15 cellular contexts compared by ENCODE assay signal in genomic region chr17:45155483-45155882, GRCh38. TPM values are rescaled to one million over a fixed set of nuclear protein-coding genes. Genes with fewer than 3 reads are reported as not detected.
DNase-seq lines count a peak whose midpoint lies in the region; ATAC-seq, FAIRE-seq and TF ChIP-seq lines count a peak whose summit lies in the region.
"Had no signal": no experiment of that assay in that cellular context is flagged by ENCODE, and none has a peak within 500 bp of the region (broad histone marks: within the 10 kb centered on the region; RNA-seq: fewer than 3 reads in every experiment).

No MANE protein-coding gene starts in this region.

- H3K4me1 Mint-ChIP-seq in mesothelial cell of epicardium: peaks cover 52% of the 10 kb centered on the region

- H3K4me2 ChIP-seq in HepG2 (ENCODE audit: low read depth, low read length): no peak overlapping the region

- peaks cover 41% of the 10 kb centered on the region for H3K4me1 ChIP-seq in HepG2 (ENCODE audit: insufficient read depth, low read length)
- peaks cover 0 to 37% (median 8%) of the 10 kb centered on the region in 4 donors for H3K4me1 ChIP-seq in right lobe of liver
- peaks cover 24% of the 10 kb centered on the region for H3K4me1 ChIP-seq in RWPE2 (ENCODE audit: insufficient read depth, poor library complexity, severe bottlenecking)

- WGBS in HepG2 (ENCODE audit: low lambda C conversion rate): 94% methylated on average over 2 of the region's 2 CpGs
- WGBS in right lobe of liver (ENCODE audit: insufficient coverage, low coverage, low lambda C conversion rate, missing lambda C conversion rate): 95% methylated on average over 2 of the region's 2 CpGs

- H3K9ac ChIP-seq in HepG2 (ENCODE audit: insufficient read depth, low read depth, low read length): no peak overlapping the region

- H3K27me3 ChIP-seq in HepG2 (ENCODE audit: control insufficient read depth in 1 of 2, insufficient read depth in 2 of 2, low read length in 2 of 2) (no peaks in the 10 kb centered on the region), right lobe of liver (no peaks in the 10 kb centered on the region), RWPE2 (ENCODE audit: insufficient read depth, poor library complexity, severe bottlenecking) (no peaks in the 10 kb centered on the region)
- H3K27me3 ChIP-seq: colonic mucosa, tibial nerve had no signal

- no peak overlapping the region for H3K4me3 ChIP-seq in HepG2 (replicated peaks in 1 of 3; ENCODE audit: insufficient read depth in 1 of 3, low read depth in 2 of 3, low read length in 3 of 3)
- H3K4me3 ChIP-seq in right lobe of liver: no peak overlapping the region
- no peak overlapping the region for H3K4me3 ChIP-seq in RWPE2 (ENCODE audit: severe bottlenecking)
- H3K4me3 ChIP-seq: colonic mucosa, tibial nerve had no signal

- in situ Hi-C loops in HepG2 (cut with HindIII; ENCODE audit: extremely low pct_ligation_motif_present, low pct_unique_long_range_greater_than_20kb): no loop called here

- no peaks in the 10 kb centered on the region for H3K36me3 Mint-ChIP-seq in mesothelial cell of epicardium

- H2AFZ ChIP-seq in HepG2 (ENCODE audit: low read length): no peak overlapping the region

- DNase-seq in HepG2 (ENCODE audit: low spot score) (no peak), right lobe of liver (no peak), RWPE2 (ENCODE audit: low spot score) (no peak), mesothelial cell of epicardium (ENCODE audit: low spot score in 2 of 2, unreplicated experiment in 2 of 2) (no peak), KG1 (lab: John Stamatoyannopoulos, UW) (no peak)
- DNase-seq: activated CD8-positive, alpha-beta memory T cell treated with anti-CD3 and anti-CD28 coated beads, Interleukin-2, amount 10 ng/mL, durations not matched to agents 7 days and 5 days; AML-193; colonic mucosa; NCI-H1105 had no signal

- no peak for FAIRE-seq in HepG2 (lab: Jason Lieb, UNC)
- FAIRE-seq: GM12892 had no signal

- TF ChIP-seq RAD21 in HepG2 (CRISPR knock-in tag; IDR thresholded peaks at IDR 0.05): no peak

- CTCF ChIA-PET in HepG2 (lab: Yijun Ruan, JAX; ENCODE audit: low intra/inter-chr PET ratio, low total read pairs): no interaction called here

- intact Hi-C loops in HepG2 (cut with micrococcal nuclease; ENCODE audit: unreplicated experiment): no loop called here
- intact Hi-C loops in right lobe of liver (cut with DNase I): no loop called here

- ATAC-seq in HepG2 (no peak), right lobe of liver (no peak), RWPE2 (ENCODE audit: low read depth) (no peak), HG03039 (IDR thresholded peaks at IDR 0.05; ENCODE audit: unreplicated experiment) (no peak), GM21619 (IDR thresholded peaks at IDR 0.05; ENCODE audit: unreplicated experiment) (no peak), GM21526 (IDR thresholded peaks at IDR 0.05; ENCODE audit: low FRiP score, unreplicated experiment) (no peak)
- ATAC-seq: activated CD8-positive, alpha-beta memory T cell treated with anti-CD3 and anti-CD28 coated beads, Interleukin-2, amount 10 ng/mL, durations not matched to agents 7 days and 5 days; esophagus mucosa had no signal

- H3K79me2 ChIP-seq in HepG2 (ENCODE audit: insufficient read depth, low read length): peaks cover 24% of the 10 kb centered on the region

- no peak overlapping the region for H3K4me3 Mint-ChIP-seq in mesothelial cell of epicardium
- H3K4me3 Mint-ChIP-seq: activated CD8-positive, alpha-beta memory T cell treated with anti-CD3 and anti-CD28 coated beads, Interleukin-2, amount 10 ng/mL, durations not matched to agents 7 days and 5 days had no signal

- H3K27ac ChIP-seq in HepG2 (ENCODE audit: extremely low read length, insufficient read depth, low read length): peak overlapping the region; percentile 17
- H3K27ac ChIP-seq in right lobe of liver: no peak overlapping the region
- H3K27ac ChIP-seq in RWPE2 (ENCODE audit: poor library complexity, severe bottlenecking): peak overlapping the region; percentile 20
- H3K27ac ChIP-seq: colonic mucosa had no signal

- TF ChIP-seq CTCF in HepG2 (CRISPR knock-in tag; IDR thresholded peaks at IDR 0.05) (no peak), right lobe of liver (IDR thresholded peaks at IDR 0.05) (no peak), RWPE2 (IDR thresholded peaks at IDR 0.05; ENCODE audit: poor library complexity, severe bottlenecking) (no peak), mesothelial cell of epicardium (IDR thresholded peaks at IDR 0.05; ENCODE audit: unreplicated experiment) (no peak)

- H3K9me3 ChIP-seq in HepG2 (ENCODE audit: low read length): no peaks in the 10 kb centered on the region
- H3K9me3 ChIP-seq in right lobe of liver: no peaks in the 10 kb centered on the region
- no peaks in the 10 kb centered on the region for H3K9me3 ChIP-seq in RWPE2 (ENCODE audit: severe bottlenecking)
- H3K9me3 ChIP-seq: colonic mucosa, tibial nerve had no signal

- peaks cover 14% of the 10 kb centered on the region for H4K20me1 ChIP-seq in HepG2 (ENCODE audit: insufficient read depth, low read length)

- no TSS peak for BruUV-seq in HepG2 (replicated peaks; lab: Mats Ljungman, UMichigan)

- TF ChIP-seq EP300 in HepG2 (IDR thresholded peaks at IDR 0.05; ENCODE audit: low read depth in 2 of 2, low read length in 2 of 2) (no peak), HepG2 (CRISPR knock-in tag; IDR thresholded peaks at IDR 0.05; ENCODE audit: borderline replicate concordance) (no peak)

- no peaks in the 10 kb centered on the region for H3K27me3 Mint-ChIP-seq in mesothelial cell of epicardium (ENCODE audit: low read depth)
- H3K27me3 Mint-ChIP-seq: activated CD8-positive, alpha-beta memory T cell treated with anti-CD3 and anti-CD28 coated beads, Interleukin-2, amount 10 ng/mL, durations not matched to agents 7 days and 5 days had no signal

- no peaks in the 10 kb centered on the region for H3K9me3 Mint-ChIP-seq in mesothelial cell of epicardium

- TF ChIP-seq POLR2A in HepG2 (IDR thresholded peaks at IDR 0.05; ENCODE audit: insufficient read depth in 1 of 2, low read depth in 2 of 2, low read length in 2 of 2) (no peak), right lobe of liver (IDR thresholded peaks at IDR 0.05) (no peak)

- H3K36me3 ChIP-seq in HepG2 (replicated peaks in 1 of 2; ENCODE audit: control insufficient read depth in 1 of 2, insufficient read depth in 2 of 2, low read length in 2 of 2) (no peaks in the 10 kb centered on the region), right lobe of liver (no peaks in the 10 kb centered on the region), RWPE2 (ENCODE audit: low read depth) (peaks cover 10% of the 10 kb centered on the region)
- H3K36me3 ChIP-seq: colonic mucosa had no signal

- H3K27ac Mint-ChIP-seq in mesothelial cell of epicardium: peak overlapping the region; percentile 89

- POLR2A ChIA-PET in HepG2 (lab: Yijun Ruan, JAX): interaction anchor here (1.0 to 19.8 kb wide), 6 partner anchors 13 to 76 kb away, joined by 3 to 2487 read pairs (median 5); partner anchors contain the start of genes ACBD4 and HEXIM2

RNA-seq across cellular contexts. Expression of gene HEXIM2, which starts 6.2 kb away (rescaled TPM):
- total RNA-seq in HepG2 (2016; rRNA removed; fragmentation: Illumina TruSeq; extraction: Trizol) (27.1 and 30.8 TPM in 2 replicates), right lobe of liver (10 to 100 TPM in 1 of 6 experiments, 1 to 10 TPM in 5; 2.6 to 13.5 (median 5.4) TPM), mesothelial cell of epicardium (6.5 to 9.6 TPM (median 7.7 TPM) in 3 replicates)
- total RNA-seq in HepG2 (2016; cell fraction: cytosol; rRNA removed; fragmentation: Illumina TruSeq; extraction: Trizol; ENCODE audit: low read depth): 22.3 and 23.3 TPM in 2 replicates
- 26.7 and 27.9 TPM in 2 replicates for total RNA-seq in HepG2 (2016; cell fraction: insoluble cytoplasmic fraction; rRNA removed; fragmentation: Illumina TruSeq; extraction: Trizol)
- total RNA-seq in HepG2 (2016; cell fraction: membrane; rRNA removed; fragmentation: Illumina TruSeq; extraction: Trizol): 25.8 and 28.7 TPM in 2 replicates
- 13.7 and 16.4 TPM in 2 replicates for total RNA-seq in HepG2 (2016; cell fraction: nucleus; rRNA removed; fragmentation: Illumina TruSeq; extraction: Trizol)
- polyA plus RNA-seq in HepG2 (2011; rRNA removed): 31.8 and 32.4 TPM in 2 replicates
- polyA plus RNA-seq in HepG2 (2011; cell fraction: cytosol; rRNA removed): 32.2 and 44.9 TPM in 2 replicates
- 22.5 and 27.3 TPM in 2 replicates for polyA plus RNA-seq in HepG2 (2011; cell fraction: nucleus; rRNA removed)
- 22.2 and 24.9 TPM in 2 replicates for polyA plus RNA-seq in HepG2 (2012)
- polyA plus RNA-seq in HepG2 (2016; cell fraction: cytosol; fragmentation: Illumina TruSeq; extraction: Trizol; ENCODE audit: low read depth): 14.6 and 18.5 TPM in 2 replicates
- 35.4 and 36.8 TPM in 2 replicates for polyA plus RNA-seq in HepG2 (2016; cell fraction: insoluble cytoplasmic fraction; fragmentation: Illumina TruSeq; extraction: Trizol; ENCODE audit: low read depth)
- 19.7 and 26.6 TPM in 2 replicates for polyA plus RNA-seq in HepG2 (2016; cell fraction: membrane; fragmentation: Illumina TruSeq; extraction: Trizol; ENCODE audit: low read depth)
- 36.3 and 37.9 TPM in 2 replicates for polyA plus RNA-seq in HepG2 (2016; cell fraction: nucleus; fragmentation: Illumina TruSeq; extraction: Trizol; ENCODE audit: insufficient read depth, low read depth)
- 9.1 and 26.8 TPM in 2 replicates for polyA minus RNA-seq in HepG2 (2011; rRNA and poly(A)+ RNA removed; ENCODE audit: low replicate concordance)
- polyA minus RNA-seq in HepG2 (2011; cell fraction: cytosol; rRNA and poly(A)+ RNA removed): 17.8 and 20.5 TPM in 2 replicates
- polyA minus RNA-seq in HepG2 (2011; cell fraction: nucleus; rRNA and poly(A)+ RNA removed): 12.4 and 13.2 TPM in 2 replicates

RNA-seq across cellular contexts. Expression of gene HEXIM1, which starts 7.2 kb away (rescaled TPM):
- 10.5 and 14.8 TPM in 2 replicates for total RNA-seq in HepG2 (2016; rRNA removed; fragmentation: Illumina TruSeq; extraction: Trizol)
- total RNA-seq in HepG2 (2016; cell fraction: cytosol; rRNA removed; fragmentation: Illumina TruSeq; extraction: Trizol; ENCODE audit: low read depth): 2.7 and 3.3 TPM in 2 replicates
- total RNA-seq in HepG2 (2016; cell fraction: insoluble cytoplasmic fraction; rRNA removed; fragmentation: Illumina TruSeq; extraction: Trizol): 11.7 and 13.0 TPM in 2 replicates
- 8.9 and 9.5 TPM in 2 replicates for total RNA-seq in HepG2 (2016; cell fraction: membrane; rRNA removed; fragmentation: Illumina TruSeq; extraction: Trizol)
- total RNA-seq in HepG2 (2016; cell fraction: nucleus; rRNA removed; fragmentation: Illumina TruSeq; extraction: Trizol): 13.8 and 14.0 TPM in 2 replicates
- polyA plus RNA-seq in HepG2 (2011; rRNA removed): 16.3 and 16.6 TPM in 2 replicates
- polyA plus RNA-seq in HepG2 (2011; cell fraction: cytosol; rRNA removed): 13.7 and 14.0 TPM in 2 replicates
- 34.1 and 37.3 TPM in 2 replicates for polyA plus RNA-seq in HepG2 (2011; cell fraction: nucleus; rRNA removed)
- 17.5 and 20.8 TPM in 2 replicates for polyA plus RNA-seq in HepG2 (2012)
- 2.7 and 3.3 TPM in 2 replicates for polyA plus RNA-seq in HepG2 (2016; cell fraction: cytosol; fragmentation: Illumina TruSeq; extraction: Trizol; ENCODE audit: low read depth)
- polyA plus RNA-seq in HepG2 (2016; cell fraction: insoluble cytoplasmic fraction; fragmentation: Illumina TruSeq; extraction: Trizol; ENCODE audit: low read depth): 36.1 and 41.5 TPM in 2 replicates
- polyA plus RNA-seq in HepG2 (2016; cell fraction: membrane; fragmentation: Illumina TruSeq; extraction: Trizol; ENCODE audit: low read depth): 10.3 and 12.9 TPM in 2 replicates
- 51.0 and 51.8 TPM in 2 replicates for polyA plus RNA-seq in HepG2 (2016; cell fraction: nucleus; fragmentation: Illumina TruSeq; extraction: Trizol; ENCODE audit: insufficient read depth, low read depth)
- 8.8 and 11.0 TPM in 2 replicates for polyA minus RNA-seq in HepG2 (2011; rRNA and poly(A)+ RNA removed; ENCODE audit: low replicate concordance)
- polyA minus RNA-seq in HepG2 (2011; cell fraction: cytosol; rRNA and poly(A)+ RNA removed): 10.7 and 11.5 TPM in 2 replicates
- polyA minus RNA-seq in HepG2 (2011; cell fraction: nucleus; rRNA and poly(A)+ RNA removed): 17.1 and 27.5 TPM in 2 replicates
- 10 to 100 TPM; 14.0 to 27.1 (median 19.6) TPM for total RNA-seq in right lobe of liver
- total RNA-seq in mesothelial cell of epicardium: 38.2 to 40.6 TPM (median 38.8 TPM) in 3 replicates

RNA-seq across cellular contexts. Expression of gene ACBD4, which starts 20.0 kb away (rescaled TPM):
- total RNA-seq in HepG2 (2016; rRNA removed; fragmentation: Illumina TruSeq; extraction: Trizol) (8.8 and 16.1 TPM in 2 replicates), right lobe of liver (10 to 100 TPM; 24.0 to 78.9 (median 56.9) TPM), mesothelial cell of epicardium (17.0 to 17.4 TPM (median 17.4 TPM) in 3 replicates)
- 8.0 and 13.0 TPM in 2 replicates for total RNA-seq in HepG2 (2016; cell fraction: cytosol; rRNA removed; fragmentation: Illumina TruSeq; extraction: Trizol; ENCODE audit: low read depth)
- total RNA-seq in HepG2 (2016; cell fraction: insoluble cytoplasmic fraction; rRNA removed; fragmentation: Illumina TruSeq; extraction: Trizol): 9.5 and 14.6 TPM in 2 replicates
- total RNA-seq in HepG2 (2016; cell fraction: membrane; rRNA removed; fragmentation: Illumina TruSeq; extraction: Trizol): 12.4 and 18.3 TPM in 2 replicates
- total RNA-seq in HepG2 (2016; cell fraction: nucleus; rRNA removed; fragmentation: Illumina TruSeq; extraction: Trizol): 15.2 and 17.1 TPM in 2 replicates
- polyA plus RNA-seq in HepG2 (2011; rRNA removed): 26.9 and 34.1 TPM in 2 replicates
- 12.2 and 17.4 TPM in 2 replicates for polyA plus RNA-seq in HepG2 (2011; cell fraction: cytosol; rRNA removed)
- polyA plus RNA-seq in HepG2 (2011; cell fraction: nucleus; rRNA removed): 71.5 and 77.5 TPM in 2 replicates
- polyA plus RNA-seq in HepG2 (2012): 16.9 and 20.5 TPM in 2 replicates
- 9.2 and 14.3 TPM in 2 replicates for polyA plus RNA-seq in HepG2 (2016; cell fraction: cytosol; fragmentation: Illumina TruSeq; extraction: Trizol; ENCODE audit: low read depth)
- polyA plus RNA-seq in HepG2 (2016; cell fraction: insoluble cytoplasmic fraction; fragmentation: Illumina TruSeq; extraction: Trizol; ENCODE audit: low read depth): 9.9 and 13.7 TPM in 2 replicates
- 10.5 and 15.2 TPM in 2 replicates for polyA plus RNA-seq in HepG2 (2016; cell fraction: membrane; fragmentation: Illumina TruSeq; extraction: Trizol; ENCODE audit: low read depth)
- 36.2 and 39.6 TPM in 2 replicates for polyA plus RNA-seq in HepG2 (2016; cell fraction: nucleus; fragmentation: Illumina TruSeq; extraction: Trizol; ENCODE audit: insufficient read depth, low read depth)
- polyA minus RNA-seq in HepG2 (2011; rRNA and poly(A)+ RNA removed; ENCODE audit: low replicate concordance): 6.9 and 21.9 TPM in 2 replicates
- polyA minus RNA-seq in HepG2 (2011; cell fraction: cytosol; rRNA and poly(A)+ RNA removed): 8.3 and 8.4 TPM in 2 replicates
- polyA minus RNA-seq in HepG2 (2011; cell fraction: nucleus; rRNA and poly(A)+ RNA removed): 26.9 and 36.2 TPM in 2 replicates

RNA-seq across cellular contexts. Expression of gene PLCD3, which starts 23.2 kb away (rescaled TPM):
- total RNA-seq in HepG2 (2016; rRNA removed; fragmentation: Illumina TruSeq; extraction: Trizol) (5.5 and 11.3 TPM in 2 replicates), right lobe of liver (10 to 100 TPM in 1 of 6 experiments, 1 to 10 TPM in 5; 2.0 to 26.4 (median 3.0) TPM), mesothelial cell of epicardium (46.6 to 54.0 TPM (median 52.6 TPM) in 3 replicates)
- 5.6 and 8.7 TPM in 2 replicates for total RNA-seq in HepG2 (2016; cell fraction: cytosol; rRNA removed; fragmentation: Illumina TruSeq; extraction: Trizol; ENCODE audit: low read depth)
- total RNA-seq in HepG2 (2016; cell fraction: insoluble cytoplasmic fraction; rRNA removed; fragmentation: Illumina TruSeq; extraction: Trizol): 6.2 and 9.4 TPM in 2 replicates
- total RNA-seq in HepG2 (2016; cell fraction: membrane; rRNA removed; fragmentation: Illumina TruSeq; extraction: Trizol): 23.5 and 28.9 TPM in 2 replicates
- 4.2 and 4.3 TPM in 2 replicates for total RNA-seq in HepG2 (2016; cell fraction: nucleus; rRNA removed; fragmentation: Illumina TruSeq; extraction: Trizol)
- 39.1 and 46.1 TPM in 2 replicates for polyA plus RNA-seq in HepG2 (2011; rRNA removed)
- 28.6 and 40.9 TPM in 2 replicates for polyA plus RNA-seq in HepG2 (2011; cell fraction: cytosol; rRNA removed)
- polyA plus RNA-seq in HepG2 (2011; cell fraction: nucleus; rRNA removed): 37.4 and 43.6 TPM in 2 replicates
- 8.5 and 22.4 TPM in 2 replicates for polyA plus RNA-seq in HepG2 (2012)
- polyA plus RNA-seq in HepG2 (2016; cell fraction: cytosol; fragmentation: Illumina TruSeq; extraction: Trizol; ENCODE audit: low read depth): 17.4 and 19.5 TPM in 2 replicates
- 14.0 and 24.9 TPM in 2 replicates for polyA plus RNA-seq in HepG2 (2016; cell fraction: insoluble cytoplasmic fraction; fragmentation: Illumina TruSeq; extraction: Trizol; ENCODE audit: low read depth)
- 30.5 and 46.5 TPM in 2 replicates for polyA plus RNA-seq in HepG2 (2016; cell fraction: membrane; fragmentation: Illumina TruSeq; extraction: Trizol; ENCODE audit: low read depth)
- 24.9 and 28.4 TPM in 2 replicates for polyA plus RNA-seq in HepG2 (2016; cell fraction: nucleus; fragmentation: Illumina TruSeq; extraction: Trizol; ENCODE audit: insufficient read depth, low read depth)
- polyA minus RNA-seq in HepG2 (2011; rRNA and poly(A)+ RNA removed; ENCODE audit: low replicate concordance): 68.8 and 256 TPM in 2 replicates
- polyA minus RNA-seq in HepG2 (2011; cell fraction: cytosol; rRNA and poly(A)+ RNA removed): 26.0 and 39.9 TPM in 2 replicates
- polyA minus RNA-seq in HepG2 (2011; cell fraction: nucleus; rRNA and poly(A)+ RNA removed): 13.4 and 15.7 TPM in 2 replicates

Comparison
In these comparisons a context has a peak if more than half of its experiments do, and no peak if none do; other contexts are left out.
1. H3K27ac ChIP-seq: peak in HepG2 (single experiment) and RWPE2 (single experiment); none in right lobe of liver (0 of 3).